ENCODE assay signal across 21 cellular contexts in the genomic region with DNA sequence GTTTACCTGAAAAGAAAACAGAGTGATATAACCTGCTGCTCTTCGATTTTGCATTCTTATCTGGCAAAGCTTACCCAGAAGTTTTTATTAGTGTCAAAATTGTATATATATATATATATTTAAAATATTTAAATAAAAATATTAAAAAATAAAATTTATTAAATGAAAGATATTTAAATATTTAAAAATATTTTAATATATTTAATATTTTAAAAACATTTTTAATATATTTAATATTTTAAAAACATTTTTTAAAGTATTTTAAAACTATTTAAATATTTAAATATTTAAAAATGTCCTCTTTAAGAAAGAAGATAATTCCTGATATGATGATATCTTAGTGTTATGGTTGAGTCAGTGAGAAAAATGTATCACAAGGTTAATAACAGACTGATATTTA.
"Had no signal": no experiment of that assay in that cellular context is flagged by ENCODE, and none has a peak within 500 bp of the region (broad histone marks: within the 10 kb centered on the region; RNA-seq: fewer than 3 reads in every experiment).

No MANE protein-coding gene starts in this region.

- H3K4me3 ChIP-seq: MG63, SJCRH30 had no signal

- H3K27ac ChIP-seq: RWPE1, SJCRH30 had no signal

- DNase-seq: IMR-90, Karpas-422, KG1, MG63, NCI-H1092 treated with DMSO at 0.1 percent for 48 hours, NCI-H1436, NCI-H187, NCI-H2029, NCI-H2081 treated with DMSO at 0.1 percent for 48 hours, NCI-H2171, NCI-H226, NCI-H446, NCI-H510A, NCI-H524 treated with DMSO at 0.1 percent for 48 hours, NCI-H69, NCI-H774, SHP77, SJCRH30 had no signal

- H3K9me3 ChIP-seq: MG63 had no signal

- H3K36me3 ChIP-seq: SJCRH30 had no signal

- H3K4me1 ChIP-seq: SJCRH30 had no signal

- FAIRE-seq: HepG2 had no signal

- ATAC-seq: HepG2, SK-N-SH treated with all-trans-retinoic acid at 6 μM for 48 hours had no signal

- H3K27me3 ChIP-seq: MG63, SJCRH30 had no signal
